Comparison of ENCODE assay signal across 16 cellular contexts in the genomic region with DNA sequence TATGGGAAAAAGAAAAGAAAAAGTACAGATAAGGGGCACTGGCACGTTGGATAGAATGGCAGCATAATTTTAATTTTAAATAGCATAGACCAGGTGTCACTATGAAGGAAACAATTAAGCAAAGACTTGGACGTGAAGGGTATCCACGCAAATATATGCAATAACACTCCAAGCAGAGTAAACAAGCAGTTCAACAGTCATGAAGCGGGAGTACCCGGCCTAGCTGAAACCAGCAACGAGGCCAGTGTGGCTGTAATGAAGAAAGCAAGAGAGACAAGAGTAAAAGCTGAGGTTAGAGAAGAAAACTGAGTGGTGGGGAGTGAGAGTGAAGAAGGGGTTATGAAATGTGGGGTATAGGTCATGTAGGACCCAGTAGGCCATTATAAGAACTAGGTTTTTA.
"Had no signal": no experiment of that assay in that cellular context is flagged by ENCODE, and none has a peak within 500 bp of the region (broad histone marks: within the 10 kb centered on the region; RNA-seq: fewer than 3 reads in every experiment).

No MANE protein-coding gene starts in this region.

- H3K9me3 Mint-ChIP-seq: activated naive CD4-positive, alpha-beta T cell treated with anti-CD3 and anti-CD28 coated beads, Interleukin-2, amount 10 ng/mL, durations not matched to agents 7 days and 5 days; activated naive CD8-positive, alpha-beta T cell treated with anti-CD3 and anti-CD28 coated beads, Interleukin-2, amount 50 U/mL, for 24 hours; central memory CD8-positive, alpha-beta T cell had no signal

- H3K27ac ChIP-seq: coronary artery, gastrocnemius medialis, VCaP had no signal

- H3K4me3 ChIP-seq: coronary artery, gastrocnemius medialis had no signal

- H3K4me1 Mint-ChIP-seq: activated naive CD4-positive, alpha-beta T cell treated with anti-CD3 and anti-CD28 coated beads, Interleukin-2, amount 10 ng/mL, durations not matched to agents 7 days and 5 days; activated naive CD8-positive, alpha-beta T cell treated with anti-CD3 and anti-CD28 coated beads, Interleukin-2, amount 50 U/mL, for 24 hours; central memory CD8-positive, alpha-beta T cell; stimulated activated naive B cell treated with anti-CD40 and anti-IgM and Interleukin-4, amounts not matched to agents 10 μg/mL and 1 μg/mL and 100 μg/mL, for 72 hours had no signal

- H3K36me3 ChIP-seq: gastrocnemius medialis had no signal

- H3K9me3 ChIP-seq: gastrocnemius medialis had no signal

- H3K27me3 ChIP-seq: gastrocnemius medialis had no signal

- H3K27ac Mint-ChIP-seq: activated naive CD4-positive, alpha-beta T cell treated with anti-CD3 and anti-CD28 coated beads, Interleukin-2, amount 10 ng/mL, durations not matched to agents 7 days and 5 days; activated naive CD8-positive, alpha-beta T cell treated with anti-CD3 and anti-CD28 coated beads, Interleukin-2, amount 50 U/mL, for 24 hours; stimulated activated naive B cell treated with anti-CD40 and anti-IgM and Interleukin-4, amounts not matched to agents 10 μg/mL and 1 μg/mL and 100 μg/mL, for 72 hours had no signal

- H3K36me3 Mint-ChIP-seq: activated naive CD4-positive, alpha-beta T cell treated with anti-CD3 and anti-CD28 coated beads, Interleukin-2, amount 10 ng/mL, durations not matched to agents 7 days and 5 days had no signal

- H3K4me3 Mint-ChIP-seq: activated naive CD4-positive, alpha-beta T cell treated with anti-CD3 and anti-CD28 coated beads, Interleukin-2, amount 10 ng/mL, durations not matched to agents 7 days and 5 days; activated naive CD8-positive, alpha-beta T cell treated with anti-CD3 and anti-CD28 coated beads, Interleukin-2, amount 50 U/mL, for 24 hours; central memory CD8-positive, alpha-beta T cell; stimulated activated naive B cell treated with anti-CD40 and anti-IgM and Interleukin-4, amounts not matched to agents 10 μg/mL and 1 μg/mL and 100 μg/mL, for 72 hours had no signal

- ATAC-seq: activated naive CD8-positive, alpha-beta T cell treated with anti-CD3 and anti-CD28 coated beads, Interleukin-2, amount 50 U/mL, for 24 hours; gastrocnemius medialis; stimulated activated naive B cell treated with anti-CD40 and anti-IgM and Interleukin-4, amounts not matched to agents 10 μg/mL and 1 μg/mL and 100 μg/mL, for 72 hours had no signal

- H3K27me3 Mint-ChIP-seq: stimulated activated naive B cell treated with anti-CD40 and anti-IgM and Interleukin-4, amounts not matched to agents 10 μg/mL and 1 μg/mL and 100 μg/mL, for 72 hours had no signal

- DNase-seq: activated CD4-positive, alpha-beta T cell treated with anti-CD3 and anti-CD28 coated beads for 1 hour; activated CD8-positive, alpha-beta memory T cell treated with anti-CD3 and anti-CD28 coated beads for 24 hours; activated CD8-positive, alpha-beta memory T cell treated with anti-CD3 and anti-CD28 coated beads, Interleukin-2, amount 50 U/mL, for 48 hours; activated effector memory CD4-positive, alpha-beta T cell treated with Interleukin-2 at 50 U/mL for 16 hours; activated naive CD4-positive, alpha-beta T cell treated with anti-CD3 and anti-CD28 coated beads, Interleukin-2, amount 10 ng/mL, durations not matched to agents 7 days and 5 days; activated naive CD8-positive, alpha-beta T cell treated with anti-CD3 and anti-CD28 coated beads, Interleukin-2, amount 50 U/mL, for 24 hours; activated T-cell treated with anti-CD3 and anti-CD28 coated beads, Interleukin-2, amount 50 U/mL, for 48 hours; anterior cingulate cortex; gastrocnemius medialis; head of caudate nucleus; midbrain; occipital lobe; stimulated activated naive B cell treated with anti-CD40 and anti-IgM and Interleukin-4, amounts not matched to agents 10 μg/mL and 1 μg/mL and 100 μg/mL, for 72 hours had no signal
